1 cellular context compared by ENCODE assay signal in the genomic region with DNA sequence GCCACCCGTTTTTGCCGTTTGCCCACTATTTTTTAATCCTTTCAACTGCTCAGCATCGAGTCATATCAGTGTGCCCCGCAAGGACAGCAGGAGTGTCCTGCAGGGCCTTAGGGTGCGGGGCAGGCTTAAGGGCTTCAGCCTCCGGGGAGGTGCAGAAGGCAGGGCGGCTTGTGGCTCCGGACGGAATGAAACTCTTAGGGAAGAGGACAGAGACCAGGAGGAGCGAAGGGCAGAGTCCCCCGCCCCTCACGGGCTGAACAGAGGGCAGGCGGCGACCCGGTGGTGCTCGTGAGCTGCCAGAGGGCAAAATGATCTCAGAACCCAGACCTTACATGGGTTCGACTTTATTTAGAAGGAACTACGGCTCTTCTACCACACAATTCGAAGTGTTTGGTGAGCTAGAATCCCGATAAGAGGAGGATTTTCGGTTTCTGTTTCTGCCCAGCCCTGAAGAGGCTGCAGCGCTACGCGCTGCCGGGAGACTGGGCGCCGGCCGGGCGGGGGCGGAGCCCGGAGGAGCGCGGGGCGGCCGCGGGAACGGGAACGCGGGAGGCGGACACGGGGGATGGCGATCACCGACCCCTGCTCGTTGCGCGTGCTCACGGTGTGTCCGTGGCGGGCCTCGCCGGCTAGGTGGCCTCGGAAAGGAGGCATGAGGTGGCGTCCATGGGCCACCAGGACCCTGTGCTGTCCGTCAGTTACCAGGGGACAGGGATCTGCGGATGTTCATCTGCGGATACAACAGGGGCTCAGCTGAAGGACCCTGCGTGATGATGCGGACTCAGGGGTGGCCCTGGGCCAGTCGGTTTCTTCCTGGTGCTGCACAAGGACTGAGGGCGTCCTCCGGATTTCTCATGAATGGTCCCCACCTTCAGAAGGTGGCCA.
TF ChIP-seq lines count a peak whose summit lies in the region.

No MANE protein-coding gene starts in this region.

TF ChIP-seq in HepG2, 621 proteins besides CTCF, POLR2A, EP300 and RAD21 (continued from another document and continues in another):
- TF ChIP-seq, protein P1, sequence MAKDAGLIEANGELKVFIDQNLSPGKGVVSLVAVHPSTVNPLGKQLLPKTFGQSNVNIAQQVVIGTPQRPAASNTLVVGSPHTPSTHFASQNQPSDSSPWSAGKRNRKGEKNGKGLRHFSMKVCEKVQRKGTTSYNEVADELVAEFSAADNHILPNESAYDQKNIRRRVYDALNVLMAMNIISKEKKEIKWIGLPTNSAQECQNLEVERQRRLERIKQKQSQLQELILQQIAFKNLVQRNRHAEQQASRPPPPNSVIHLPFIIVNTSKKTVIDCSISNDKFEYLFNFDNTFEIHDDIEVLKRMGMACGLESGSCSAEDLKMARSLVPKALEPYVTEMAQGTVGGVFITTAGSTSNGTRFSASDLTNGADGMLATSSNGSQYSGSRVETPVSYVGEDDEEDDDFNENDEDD (CRISPR knock-in tag; IDR thresholded peaks at IDR 0.05; ENCODE audit: borderline replicate concordance), result peak; percentile 81; the same call in 1 of the 2 replicates
- TF ChIP-seq ZNF550 (CRISPR knock-in tag; IDR thresholded peaks at IDR 0.05; ENCODE audit: borderline replicate concordance) (no peak), PRDM10 (CRISPR knock-in tag; IDR thresholded peaks at IDR 0.05; ENCODE audit: low read depth) (no peak), ZNF839 (CRISPR knock-in tag; IDR thresholded peaks at IDR 0.05; ENCODE audit: borderline replicate concordance) (peak; percentile 81; the same call in 1 of the 2 replicates), ZC3H13 (CRISPR knock-in tag; IDR thresholded peaks at IDR 0.05) (0 out of 2 replicates have a peak, but pooled peaks have one; percentile 74), MXD1 (CRISPR knock-in tag; IDR thresholded peaks at IDR 0.05) (peak; percentile 92), SP4 (CRISPR knock-in tag; IDR thresholded peaks at IDR 0.05) (peak; percentile 67), KDM3A (CRISPR knock-in tag; IDR thresholded peaks at IDR 0.05; ENCODE audit: low read depth) (no peak), TAF15 (IDR thresholded peaks at IDR 0.05; ENCODE audit: low read depth, low read length, poor library complexity, severe bottlenecking) (no peak), ZNF124 (CRISPR knock-in tag; IDR thresholded peaks at IDR 0.05) (no peak), ZSCAN21 (CRISPR knock-in tag; IDR thresholded peaks at IDR 0.05; ENCODE audit: borderline replicate concordance) (peak; percentile 70; the same call in 1 of the 2 replicates), HNF4G (IDR thresholded peaks at IDR 0.05; ENCODE audit: borderline replicate concordance, low read depth, low read length) (peak; percentile 59; the same call in 1 of the 2 replicates), HNF4G (CRISPR knock-in tag; IDR thresholded peaks at IDR 0.05; ENCODE audit: borderline replicate concordance, low read depth) (no peak), PHF5A (CRISPR knock-in tag; IDR thresholded peaks at IDR 0.05; ENCODE audit: low read depth, unreplicated experiment) (no peak), ADNP (CRISPR knock-in tag; IDR thresholded peaks at IDR 0.05) (no peak), KMT2A (CRISPR knock-in tag; IDR thresholded peaks at IDR 0.05) (peak; percentile 47; the same call in 1 of the 2 replicates), ZNF34 (CRISPR knock-in tag; IDR thresholded peaks at IDR 0.05; ENCODE audit: borderline replicate concordance) (no peak), SOX6 (IDR thresholded peaks at IDR 0.05) (no peak), SOX6 (CRISPR knock-in tag; IDR thresholded peaks at IDR 0.05) (peak; percentile 22; the same call in 1 of the 2 replicates), MBD4 (IDR thresholded peaks at IDR 0.05; ENCODE audit: borderline replicate concordance, low read length) (no peak)
- TF ChIP-seq, protein P2, sequence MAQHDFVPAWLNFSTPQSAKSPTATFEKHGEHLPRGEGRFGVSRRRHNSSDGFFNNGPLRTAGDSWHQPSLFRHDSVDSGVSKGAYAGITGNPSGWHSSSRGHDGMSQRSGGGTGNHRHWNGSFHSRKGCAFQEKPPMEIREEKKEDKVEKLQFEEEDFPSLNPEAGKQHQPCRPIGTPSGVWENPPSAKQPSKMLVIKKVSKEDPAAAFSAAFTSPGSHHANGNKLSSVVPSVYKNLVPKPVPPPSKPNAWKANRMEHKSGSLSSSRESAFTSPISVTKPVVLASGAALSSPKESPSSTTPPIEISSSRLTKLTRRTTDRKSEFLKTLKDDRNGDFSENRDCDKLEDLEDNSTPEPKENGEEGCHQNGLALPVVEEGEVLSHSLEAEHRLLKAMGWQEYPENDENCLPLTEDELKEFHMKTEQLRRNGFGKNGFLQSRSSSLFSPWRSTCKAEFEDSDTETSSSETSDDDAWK (CRISPR knock-in tag; IDR thresholded peaks at IDR 0.05), result no peak
- TF ChIP-seq, protein P3, sequence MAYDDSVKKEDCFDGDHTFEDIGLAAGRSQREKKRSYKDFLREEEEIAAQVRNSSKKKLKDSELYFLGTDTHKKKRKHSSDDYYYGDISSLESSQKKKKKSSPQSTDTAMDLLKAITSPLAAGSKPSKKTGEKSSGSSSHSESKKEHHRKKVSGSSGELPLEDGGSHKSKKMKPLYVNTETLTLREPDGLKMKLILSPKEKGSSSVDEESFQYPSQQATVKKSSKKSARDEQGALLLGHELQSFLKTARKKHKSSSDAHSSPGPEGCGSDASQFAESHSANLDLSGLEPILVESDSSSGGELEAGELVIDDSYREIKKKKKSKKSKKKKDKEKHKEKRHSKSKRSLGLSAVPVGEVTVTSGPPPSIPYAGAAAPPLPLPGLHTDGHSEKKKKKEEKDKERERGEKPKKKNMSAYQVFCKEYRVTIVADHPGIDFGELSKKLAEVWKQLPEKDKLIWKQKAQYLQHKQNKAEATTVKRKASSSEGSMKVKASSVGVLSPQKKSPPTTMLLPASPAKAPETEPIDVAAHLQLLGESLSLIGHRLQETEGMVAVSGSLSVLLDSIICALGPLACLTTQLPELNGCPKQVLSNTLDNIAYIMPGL (CRISPR knock-in tag; IDR thresholded peaks at IDR 0.05; ENCODE audit: borderline replicate concordance in 1 of 2, low read depth in 1 of 2), result peak in 1 of 2 experiments; percentile 71; a peak in 3 of 4 replicates
- TF ChIP-seq, protein P4, sequence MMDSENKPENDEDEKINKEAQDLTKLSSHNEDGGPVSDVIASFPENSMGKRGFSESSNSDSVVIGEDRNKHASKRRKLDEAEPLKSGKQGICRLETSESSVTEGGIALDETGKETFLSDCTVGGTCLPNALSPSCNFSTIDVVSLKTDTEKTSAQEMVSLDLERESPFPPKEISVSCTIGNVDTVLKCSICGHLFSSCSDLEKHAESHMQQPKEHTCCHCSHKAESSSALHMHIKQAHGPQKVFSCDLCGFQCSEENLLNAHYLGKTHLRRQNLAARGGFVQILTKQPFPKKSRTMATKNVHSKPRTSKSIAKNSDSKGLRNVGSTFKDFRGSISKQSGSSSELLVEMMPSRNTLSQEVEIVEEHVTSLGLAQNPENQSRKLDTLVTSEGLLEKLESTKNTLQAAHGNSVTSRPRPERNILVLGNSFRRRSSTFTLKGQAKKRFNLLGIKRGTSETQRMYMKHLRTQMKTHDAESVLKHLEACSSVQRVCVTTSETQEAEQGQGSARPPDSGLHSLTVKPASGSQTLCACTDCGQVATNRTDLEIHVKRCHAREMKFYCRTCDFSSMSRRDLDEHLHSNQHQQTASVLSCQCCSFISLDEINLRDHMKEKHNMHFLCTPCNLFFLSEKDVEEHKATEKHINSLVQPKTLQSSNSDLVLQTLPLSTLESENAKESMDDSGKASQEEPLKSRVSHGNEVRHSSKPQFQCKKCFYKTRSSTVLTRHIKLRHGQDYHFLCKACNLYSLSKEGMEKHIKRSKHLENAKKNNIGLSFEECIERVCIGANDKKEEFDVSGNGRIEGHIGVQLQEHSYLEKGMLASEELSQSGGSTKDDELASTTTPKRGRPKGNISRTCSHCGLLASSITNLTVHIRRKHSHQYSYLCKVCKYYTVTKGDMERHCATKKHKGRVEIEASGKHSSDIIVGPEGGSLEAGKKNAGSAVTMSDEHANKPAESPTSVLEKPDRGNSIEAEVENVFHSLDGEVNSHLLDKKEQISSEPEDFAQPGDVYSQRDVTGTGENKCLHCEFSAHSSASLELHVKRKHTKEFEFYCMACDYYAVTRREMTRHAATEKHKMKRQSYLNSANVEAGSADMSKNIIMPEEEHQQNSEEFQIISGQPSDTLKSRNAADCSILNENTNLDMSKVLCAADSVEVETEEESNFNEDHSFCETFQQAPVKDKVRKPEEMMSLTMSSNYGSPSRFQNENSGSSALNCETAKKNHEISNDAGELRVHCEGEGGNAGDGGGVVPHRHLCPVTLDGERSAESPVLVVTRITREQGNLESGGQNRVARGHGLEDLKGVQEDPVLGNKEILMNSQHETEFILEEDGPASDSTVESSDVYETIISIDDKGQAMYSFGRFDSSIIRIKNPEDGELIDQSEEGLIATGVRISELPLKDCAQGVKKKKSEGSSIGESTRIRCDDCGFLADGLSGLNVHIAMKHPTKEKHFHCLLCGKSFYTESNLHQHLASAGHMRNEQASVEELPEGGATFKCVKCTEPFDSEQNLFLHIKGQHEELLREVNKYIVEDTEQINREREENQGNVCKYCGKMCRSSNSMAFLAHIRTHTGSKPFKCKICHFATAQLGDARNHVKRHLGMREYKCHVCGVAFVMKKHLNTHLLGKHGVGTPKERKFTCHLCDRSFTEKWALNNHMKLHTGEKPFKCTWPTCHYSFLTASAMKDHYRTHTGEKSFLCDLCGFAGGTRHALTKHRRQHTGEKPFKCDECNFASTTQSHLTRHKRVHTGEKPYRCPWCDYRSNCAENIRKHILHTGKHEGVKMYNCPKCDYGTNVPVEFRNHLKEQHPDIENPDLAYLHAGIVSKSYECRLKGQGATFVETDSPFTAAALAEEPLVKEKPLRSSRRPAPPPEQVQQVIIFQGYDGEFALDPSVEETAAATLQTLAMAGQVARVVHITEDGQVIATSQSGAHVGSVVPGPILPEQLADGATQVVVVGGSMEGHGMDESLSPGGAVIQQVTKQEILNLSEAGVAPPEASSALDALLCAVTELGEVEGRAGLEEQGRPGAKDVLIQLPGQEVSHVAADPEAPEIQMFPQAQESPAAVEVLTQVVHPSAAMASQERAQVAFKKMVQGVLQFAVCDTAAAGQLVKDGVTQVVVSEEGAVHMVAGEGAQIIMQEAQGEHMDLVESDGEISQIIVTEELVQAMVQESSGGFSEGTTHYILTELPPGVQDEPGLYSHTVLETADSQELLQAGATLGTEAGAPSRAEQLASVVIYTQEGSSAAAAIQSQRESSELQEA (CRISPR knock-in tag; IDR thresholded peaks at IDR 0.05; ENCODE audit: not compliant biosample characterization), result peak; percentile 6
- TF ChIP-seq, protein P5, sequence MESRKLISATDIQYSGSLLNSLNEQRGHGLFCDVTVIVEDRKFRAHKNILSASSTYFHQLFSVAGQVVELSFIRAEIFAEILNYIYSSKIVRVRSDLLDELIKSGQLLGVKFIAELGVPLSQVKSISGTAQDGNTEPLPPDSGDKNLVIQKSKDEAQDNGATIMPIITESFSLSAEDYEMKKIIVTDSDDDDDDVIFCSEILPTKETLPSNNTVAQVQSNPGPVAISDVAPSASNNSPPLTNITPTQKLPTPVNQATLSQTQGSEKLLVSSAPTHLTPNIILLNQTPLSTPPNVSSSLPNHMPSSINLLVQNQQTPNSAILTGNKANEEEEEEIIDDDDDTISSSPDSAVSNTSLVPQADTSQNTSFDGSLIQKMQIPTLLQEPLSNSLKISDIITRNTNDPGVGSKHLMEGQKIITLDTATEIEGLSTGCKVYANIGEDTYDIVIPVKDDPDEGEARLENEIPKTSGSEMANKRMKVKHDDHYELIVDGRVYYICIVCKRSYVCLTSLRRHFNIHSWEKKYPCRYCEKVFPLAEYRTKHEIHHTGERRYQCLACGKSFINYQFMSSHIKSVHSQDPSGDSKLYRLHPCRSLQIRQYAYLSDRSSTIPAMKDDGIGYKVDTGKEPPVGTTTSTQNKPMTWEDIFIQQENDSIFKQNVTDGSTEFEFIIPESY (CRISPR knock-in tag; IDR thresholded peaks at IDR 0.05), result no peak
